Comparison of ENCODE assay signal across 19 cellular contexts in genomic region chr17:60909405-60909804, GRCh38.
"Had no signal": no experiment of that assay in that cellular context is flagged by ENCODE, and none has a peak within 500 bp of the region (broad histone marks: within the 10 kb centered on the region; RNA-seq: fewer than 3 reads in every experiment).

No MANE protein-coding gene starts in this region.

- H3K36me3 ChIP-seq: colonic mucosa, neutrophil, right atrium auricular region, tibial artery had no signal

- H3K27ac ChIP-seq: colonic mucosa, neutrophil, parathyroid adenoma, right atrium auricular region, spleen, suprapubic skin, tibial artery had no signal

- H3K9ac ChIP-seq: parathyroid adenoma had no signal

- H3K4me1 ChIP-seq: colonic mucosa, parathyroid adenoma, right atrium auricular region, spleen, suprapubic skin had no signal

- DNase-seq: activated CD4-positive, alpha-beta T cell treated with anti-CD3 and anti-CD28 coated beads for 1 hour; activated CD4-positive, alpha-beta T cell treated with anti-CD3 and anti-CD28 coated beads, Interleukin-2, amount 50 U/mL, for 1 hour; activated CD8-positive, alpha-beta T cell treated with anti-CD3 and anti-CD28 coated beads for 36 hours; activated T-cell treated with anti-CD3 and anti-CD28 coated beads, Interleukin-2, amount 50 U/mL, for 4 hours; colonic mucosa; effector CD8-positive, alpha-beta T cell; foreskin melanocyte; hippocampal formation; naive B cell; nephron progenitor cell; spleen; stimulated activated naive CD4-positive, alpha-beta T cell; T-helper 17 cell; T1000; tibial artery had no signal

- H3K27me3 ChIP-seq: colonic mucosa, neutrophil, right atrium auricular region, spleen, suprapubic skin, tibial artery had no signal

- H2AFZ ChIP-seq: parathyroid adenoma had no signal

- H3K79me2 ChIP-seq: parathyroid adenoma had no signal

- H3K9me3 ChIP-seq: colonic mucosa, neutrophil, right atrium auricular region, spleen, suprapubic skin, tibial artery had no signal

- H3K4me3 ChIP-seq: colonic mucosa, right atrium auricular region, spleen, suprapubic skin, tibial artery had no signal
